ENCODE assay signal across 1 cellular context in genomic region chr17:61366076-61366714, GRCh38.
TF ChIP-seq lines count a peak whose summit lies in the region.

No MANE protein-coding gene starts in this region.

TF ChIP-seq in HepG2, 621 proteins besides CTCF, POLR2A, EP300 and RAD21 (continued from another document):
- TF ChIP-seq ZNF646 (CRISPR knock-in tag; IDR thresholded peaks at IDR 0.05) (no peak), ZNF441 (CRISPR knock-in tag; IDR thresholded peaks at IDR 0.05; ENCODE audit: borderline replicate concordance) (no peak), FOXA3 (CRISPR knock-in tag; IDR thresholded peaks at IDR 0.05) (no peak), ZNF501 (CRISPR knock-in tag; IDR thresholded peaks at IDR 0.05) (peak; percentile 0; the same call in 1 of the 2 replicates), HOXA7 (CRISPR knock-in tag; IDR thresholded peaks at IDR 0.05) (no peak), ZNF773 (CRISPR knock-in tag; IDR thresholded peaks at IDR 0.05; ENCODE audit: borderline replicate concordance) (no peak), ZFP37 (CRISPR knock-in tag; IDR thresholded peaks at IDR 0.05; ENCODE audit: borderline replicate concordance) (no peak), GPN1 (CRISPR knock-in tag; IDR thresholded peaks at IDR 0.05; ENCODE audit: borderline replicate concordance) (no peak), ASH2L (IDR thresholded peaks at IDR 0.05; ENCODE audit: insufficient read length, low read depth, low read length) (no peak), ZNF12 (CRISPR knock-in tag; IDR thresholded peaks at IDR 0.05) (no peak), ZSCAN30 (CRISPR knock-in tag; IDR thresholded peaks at IDR 0.05) (no peak), IRF1 (CRISPR knock-in tag; IDR thresholded peaks at IDR 0.05; ENCODE audit: low read depth) (no peak), ELF4 (CRISPR knock-in tag; IDR thresholded peaks at IDR 0.05; ENCODE audit: borderline replicate concordance) (no peak), FOXP4 (CRISPR knock-in tag; IDR thresholded peaks at IDR 0.05) (no peak), SRSF4 (IDR thresholded peaks at IDR 0.05; ENCODE audit: low read depth, low read length, poor library complexity, severe bottlenecking) (no peak), JUNB (CRISPR knock-in tag; IDR thresholded peaks at IDR 0.05; ENCODE audit: borderline replicate concordance) (no peak), ZNF292 (CRISPR knock-in tag; IDR thresholded peaks at IDR 0.05; ENCODE audit: borderline replicate concordance, low read depth) (no peak)
- TF ChIP-seq, protein P1, sequence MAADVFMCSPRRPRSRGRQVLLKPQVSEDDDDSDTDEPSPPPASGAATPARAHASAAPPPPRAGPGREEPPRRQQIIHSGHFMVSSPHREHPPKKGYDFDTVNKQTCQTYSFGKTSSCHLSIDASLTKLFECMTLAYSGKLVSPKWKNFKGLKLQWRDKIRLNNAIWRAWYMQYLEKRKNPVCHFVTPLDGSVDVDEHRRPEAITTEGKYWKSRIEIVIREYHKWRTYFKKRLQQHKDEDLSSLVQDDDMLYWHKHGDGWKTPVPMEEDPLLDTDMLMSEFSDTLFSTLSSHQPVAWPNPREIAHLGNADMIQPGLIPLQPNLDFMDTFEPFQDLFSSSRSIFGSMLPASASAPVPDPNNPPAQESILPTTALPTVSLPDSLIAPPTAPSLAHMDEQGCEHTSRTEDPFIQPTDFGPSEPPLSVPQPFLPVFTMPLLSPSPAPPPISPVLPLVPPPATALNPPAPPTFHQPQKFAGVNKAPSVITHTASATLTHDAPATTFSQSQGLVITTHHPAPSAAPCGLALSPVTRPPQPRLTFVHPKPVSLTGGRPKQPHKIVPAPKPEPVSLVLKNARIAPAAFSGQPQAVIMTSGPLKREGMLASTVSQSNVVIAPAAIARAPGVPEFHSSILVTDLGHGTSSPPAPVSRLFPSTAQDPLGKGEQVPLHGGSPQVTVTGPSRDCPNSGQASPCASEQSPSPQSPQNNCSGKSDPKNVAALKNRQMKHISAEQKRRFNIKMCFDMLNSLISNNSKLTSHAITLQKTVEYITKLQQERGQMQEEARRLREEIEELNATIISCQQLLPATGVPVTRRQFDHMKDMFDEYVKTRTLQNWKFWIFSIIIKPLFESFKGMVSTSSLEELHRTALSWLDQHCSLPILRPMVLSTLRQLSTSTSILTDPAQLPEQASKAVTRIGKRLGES (CRISPR knock-in tag; IDR thresholded peaks at IDR 0.05; ENCODE audit: borderline replicate concordance) = no peak
- TF ChIP-seq, protein P2, sequence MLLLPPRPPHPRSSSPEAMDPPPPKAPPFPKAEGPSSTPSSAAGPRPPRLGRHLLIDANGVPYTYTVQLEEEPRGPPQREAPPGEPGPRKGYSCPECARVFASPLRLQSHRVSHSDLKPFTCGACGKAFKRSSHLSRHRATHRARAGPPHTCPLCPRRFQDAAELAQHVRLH (CRISPR knock-in tag; IDR thresholded peaks at IDR 0.05; ENCODE audit: borderline replicate concordance, low read depth) = no peak; the same call in 1 of the 2 replicates
- TF ChIP-seq, protein P3, sequence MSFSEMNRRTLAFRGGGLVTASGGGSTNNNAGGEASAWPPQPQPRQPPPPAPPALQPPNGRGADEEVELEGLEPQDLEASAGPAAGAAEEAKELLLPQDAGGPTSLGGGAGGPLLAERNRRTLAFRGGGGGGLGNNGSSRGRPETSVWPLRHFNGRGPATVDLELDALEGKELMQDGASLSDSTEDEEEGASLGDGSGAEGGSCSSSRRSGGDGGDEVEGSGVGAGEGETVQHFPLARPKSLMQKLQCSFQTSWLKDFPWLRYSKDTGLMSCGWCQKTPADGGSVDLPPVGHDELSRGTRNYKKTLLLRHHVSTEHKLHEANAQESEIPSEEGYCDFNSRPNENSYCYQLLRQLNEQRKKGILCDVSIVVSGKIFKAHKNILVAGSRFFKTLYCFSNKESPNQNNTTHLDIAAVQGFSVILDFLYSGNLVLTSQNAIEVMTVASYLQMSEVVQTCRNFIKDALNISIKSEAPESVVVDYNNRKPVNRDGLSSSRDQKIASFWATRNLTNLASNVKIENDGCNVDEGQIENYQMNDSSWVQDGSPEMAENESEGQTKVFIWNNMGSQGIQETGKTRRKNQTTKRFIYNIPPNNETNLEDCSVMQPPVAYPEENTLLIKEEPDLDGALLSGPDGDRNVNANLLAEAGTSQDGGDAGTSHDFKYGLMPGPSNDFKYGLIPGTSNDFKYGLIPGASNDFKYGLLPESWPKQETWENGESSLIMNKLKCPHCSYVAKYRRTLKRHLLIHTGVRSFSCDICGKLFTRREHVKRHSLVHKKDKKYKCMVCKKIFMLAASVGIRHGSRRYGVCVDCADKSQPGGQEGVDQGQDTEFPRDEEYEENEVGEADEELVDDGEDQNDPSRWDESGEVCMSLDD (CRISPR knock-in tag; IDR thresholded peaks at IDR 0.05; ENCODE audit: borderline replicate concordance) = no peak
